In the genomic region with DNA sequence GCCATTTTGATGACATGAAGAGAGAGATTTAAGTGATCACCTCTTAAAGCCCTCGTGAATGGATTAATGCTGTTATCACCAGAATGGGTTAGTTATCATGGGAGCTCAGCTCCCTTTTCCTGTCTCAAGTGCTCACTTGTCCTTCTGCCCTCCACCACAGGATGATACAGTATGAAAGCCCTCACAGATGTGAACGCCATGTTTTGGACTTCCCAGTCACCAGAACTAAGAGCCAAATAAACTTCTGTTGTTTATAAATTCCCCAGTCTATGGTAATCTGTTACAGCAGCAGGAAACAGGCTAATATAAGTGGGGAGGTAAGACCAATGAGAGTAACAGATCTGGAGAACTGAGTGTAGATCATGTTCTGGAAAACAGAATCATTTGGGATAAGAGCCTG, we compare ENCODE assay signal across 20 cellular contexts.
"Had no signal": no experiment of that assay in that cellular context is flagged by ENCODE, and none has a peak within 500 bp of the region (broad histone marks: within the 10 kb centered on the region; RNA-seq: fewer than 3 reads in every experiment).

No MANE protein-coding gene starts in this region.

- H3K4me1 Mint-ChIP-seq: activated naive CD4-positive, alpha-beta T cell treated with anti-CD3 and anti-CD28 coated beads, Interleukin-2, amount 10 ng/mL, durations not matched to agents 7 days and 5 days; activated naive CD8-positive, alpha-beta T cell treated with anti-CD3 and anti-CD28 coated beads for 36 hours had no signal

- H3K4me3 Mint-ChIP-seq: activated CD8-positive, alpha-beta T cell treated with anti-CD3 and anti-CD28 coated beads for 36 hours; activated naive CD4-positive, alpha-beta T cell treated with anti-CD3 and anti-CD28 coated beads, Interleukin-2, amount 10 ng/mL, durations not matched to agents 7 days and 5 days; activated naive CD8-positive, alpha-beta T cell treated with anti-CD3 and anti-CD28 coated beads for 36 hours; activated T-cell treated with anti-CD3 and anti-CD28 coated beads, Interleukin-2, amount 50 U/mL, for 72 hours; T-helper 1 cell treated with Interleukin-12 subunit alpha and Interleukin-12 subunit beta and Interleukin-4 antibody, amounts not matched to agents 30 μg/mL and 1 μg/mL, for 36 hours had no signal

- ATAC-seq: activated CD4-positive, CD25-positive, alpha-beta regulatory T cell treated with anti-CD3 and anti-CD28 coated beads, Interleukin-2, amount 50 U/mL, for 24 hours; activated CD8-positive, alpha-beta T cell treated with anti-CD3 and anti-CD28 coated beads for 36 hours; activated T-cell treated with anti-CD3 and anti-CD28 coated beads, Interleukin-2, amount 50 U/mL, for 72 hours had no signal

- DNase-seq: activated CD4-positive, alpha-beta T cell treated with anti-CD3 and anti-CD28 coated beads for 4 hours; activated CD8-positive, alpha-beta memory T cell treated with anti-CD3 and anti-CD28 coated beads, Interleukin-2, amount 50 U/mL, for 4 hours; activated CD8-positive, alpha-beta T cell treated with anti-CD3 and anti-CD28 coated beads for 36 hours; activated gamma-delta T cell treated with Interleukin-2 at 50 U/mL for 16 hours; activated naive CD4-positive, alpha-beta T cell treated with anti-CD3 and anti-CD28 coated beads, Interleukin-2, amount 10 ng/mL, durations not matched to agents 7 days and 5 days; activated naive CD8-positive, alpha-beta T cell treated with anti-CD3 and anti-CD28 coated beads for 36 hours; activated T-cell treated with anti-CD3 and anti-CD28 coated beads, Interleukin-2, amount 50 U/mL, for 72 hours; caudate nucleus; NCI-H1092; NCI-H1417; NCI-H1694; NCI-H345; NCI-H510A; NCI-H526 treated with DMSO at 0.1 percent for 48 hours; NCI-H82; SHP77 treated with DMSO at 0.1 percent for 48 hours had no signal

- H3K27me3 Mint-ChIP-seq: activated CD8-positive, alpha-beta T cell treated with anti-CD3 and anti-CD28 coated beads for 36 hours; activated naive CD4-positive, alpha-beta T cell treated with anti-CD3 and anti-CD28 coated beads, Interleukin-2, amount 10 ng/mL, durations not matched to agents 7 days and 5 days; activated naive CD8-positive, alpha-beta T cell treated with anti-CD3 and anti-CD28 coated beads for 36 hours had no signal

- H3K27ac Mint-ChIP-seq: activated CD8-positive, alpha-beta T cell treated with anti-CD3 and anti-CD28 coated beads for 36 hours; activated naive CD4-positive, alpha-beta T cell treated with anti-CD3 and anti-CD28 coated beads, Interleukin-2, amount 10 ng/mL, durations not matched to agents 7 days and 5 days; activated T-cell treated with anti-CD3 and anti-CD28 coated beads, Interleukin-2, amount 50 U/mL, for 72 hours; activated T-helper 2 cell treated with anti-CD3 and anti-CD28 coated beads, Interferon-gamma antibody, Interleukin-2, Interleukin-4, amounts not matched to agents 10 μg/mL and 5 μg/mL and 100 μg/mL, durations not matched to agents 14 hours and 24 hours and 36 hours; T-helper 1 cell treated with Interleukin-12 subunit alpha and Interleukin-12 subunit beta and Interleukin-4 antibody, amounts not matched to agents 30 μg/mL and 1 μg/mL, for 36 hours had no signal

- FAIRE-seq: RCC 7860 had no signal
